1 cellular context compared by ENCODE assay signal in the genomic region with DNA sequence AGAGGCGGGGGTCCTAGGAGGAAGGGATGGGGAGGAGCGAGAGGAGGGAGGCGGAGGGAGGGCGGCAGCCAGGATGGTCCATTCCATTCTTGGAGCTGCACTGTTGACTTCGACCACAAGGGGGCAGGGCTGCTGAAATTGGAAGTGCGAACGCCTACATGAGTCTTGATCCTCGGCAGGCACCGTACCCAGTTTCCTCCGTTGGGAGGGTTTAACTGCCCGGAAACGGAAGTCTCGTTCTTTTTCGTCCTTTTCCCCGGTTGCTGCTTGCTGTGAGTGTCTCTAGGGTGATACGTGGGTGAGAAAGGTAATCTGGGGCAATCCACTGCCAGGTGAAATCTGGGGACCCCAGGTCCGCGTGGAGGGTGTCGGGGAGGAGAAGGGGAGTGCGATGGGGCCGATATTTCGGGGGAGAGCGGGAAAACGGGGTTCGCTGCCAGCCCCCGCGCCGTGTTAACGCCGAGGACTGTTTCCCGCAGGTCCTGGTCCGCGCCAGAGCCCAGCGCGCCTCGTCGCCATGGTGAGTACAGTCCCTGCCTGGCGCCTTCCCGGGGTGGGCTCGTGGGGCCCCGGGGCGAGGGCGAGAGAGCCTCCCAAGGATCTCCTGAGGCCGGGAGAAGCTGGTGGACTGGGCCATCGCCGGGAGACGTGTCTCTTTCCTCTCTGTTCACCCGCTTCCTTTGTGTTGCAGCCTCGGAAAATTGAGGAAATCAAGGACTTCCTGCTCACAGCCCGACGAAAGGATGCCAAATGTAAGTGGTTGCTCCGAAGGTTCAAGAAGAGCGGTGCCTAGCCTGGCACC.
TF ChIP-seq lines count a peak whose summit lies in the region.

A gene (plus strand): TSS at position 240 of the 802 bp plus-strand sequence. CDS start 278 bp downstream, at position 518.

TF ChIP-seq in K562, 482 proteins besides CTCF, POLR2A, EP300 and RAD21 (continued from another document and continues in another):
- TF ChIP-seq, protein P1, sequence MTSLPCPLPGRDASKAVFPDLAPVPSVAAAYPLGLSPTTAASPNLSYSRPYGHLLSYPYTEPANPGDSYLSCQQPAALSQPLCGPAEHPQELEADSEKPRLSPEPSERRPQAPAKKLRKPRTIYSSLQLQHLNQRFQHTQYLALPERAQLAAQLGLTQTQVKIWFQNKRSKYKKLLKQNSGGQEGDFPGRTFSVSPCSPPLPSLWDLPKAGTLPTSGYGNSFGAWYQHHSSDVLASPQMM (CRISPR knock-in tag; IDR thresholded peaks at IDR 0.05): no peak
- TF ChIP-seq ZBTB7A (IDR thresholded peaks at IDR 0.05; ENCODE audit: borderline replicate concordance, control insufficient read depth, low read depth, low read length) (0 out of 2 replicates have a peak, but pooled peaks have one; percentile 25), TBP (optimal IDR thresholded peaks at IDR 0.05; ENCODE audit: low read depth, low read length) (no peak), HCFC1 (IDR thresholded peaks at IDR 0.05; ENCODE audit: low read depth, low read length) (peak; percentile 82), SP2 (IDR thresholded peaks at IDR 0.05; ENCODE audit: extremely low read depth, low read depth, low read length, poor library complexity, severe bottlenecking) (peak; percentile 29), NFXL1 (CRISPR knock-in tag; IDR thresholded peaks at IDR 0.05) (no peak), ZNF644 (tag; IDR thresholded peaks at IDR 0.05; ENCODE audit: low read depth) (no peak), SREBF2 (CRISPR knock-in tag; IDR thresholded peaks at IDR 0.05) (no peak), PPARD (CRISPR knock-in tag; IDR thresholded peaks at IDR 0.05) (no peak), MCM7 (IDR thresholded peaks at IDR 0.05) (peak in 1 of 2 experiments; percentile 75; a peak in 1 of 4 replicates), SMARCE1 (IDR thresholded peaks at IDR 0.05) (0 out of 2 replicates have a peak, but pooled peaks have one; percentile 33), ZNF274 (IDR thresholded peaks at IDR 0.05; ENCODE audit: borderline replicate concordance, low read depth, low read length) (no peak), SP1 (CRISPR knock-in tag; IDR thresholded peaks at IDR 0.05) (peak; percentile 79), ZNF133 (CRISPR knock-in tag; IDR thresholded peaks at IDR 0.05) (no peak), MTA3 (IDR thresholded peaks at IDR 0.05; ENCODE audit: borderline replicate concordance) (peak; percentile 100), NCOR1 (IDR thresholded peaks at IDR 0.05) (peak; percentile 57), GABPB1 (CRISPR knock-in tag; IDR thresholded peaks at IDR 0.05) (peak; percentile 93), HEY1 (CRISPR knock-in tag; IDR thresholded peaks at IDR 0.05; ENCODE audit: borderline replicate concordance) (no peak), ZNF165 (CRISPR knock-in tag; IDR thresholded peaks at IDR 0.05; ENCODE audit: borderline replicate concordance) (no peak), ZNF384 (IDR thresholded peaks at IDR 0.05; ENCODE audit: low read depth, low read length) (no peak), POU5F1 (IDR thresholded peaks at IDR 0.05; ENCODE audit: borderline replicate concordance, low read depth, low read length, partially characterized antibody) (peak; percentile 99), BDP1 (IDR thresholded peaks at IDR 0.05; ENCODE audit: insufficient read depth, insufficient read length) (no peak), WHSC1 (IDR thresholded peaks at IDR 0.05; ENCODE audit: low read length) (no peak)
- TF ChIP-seq, protein P2, sequence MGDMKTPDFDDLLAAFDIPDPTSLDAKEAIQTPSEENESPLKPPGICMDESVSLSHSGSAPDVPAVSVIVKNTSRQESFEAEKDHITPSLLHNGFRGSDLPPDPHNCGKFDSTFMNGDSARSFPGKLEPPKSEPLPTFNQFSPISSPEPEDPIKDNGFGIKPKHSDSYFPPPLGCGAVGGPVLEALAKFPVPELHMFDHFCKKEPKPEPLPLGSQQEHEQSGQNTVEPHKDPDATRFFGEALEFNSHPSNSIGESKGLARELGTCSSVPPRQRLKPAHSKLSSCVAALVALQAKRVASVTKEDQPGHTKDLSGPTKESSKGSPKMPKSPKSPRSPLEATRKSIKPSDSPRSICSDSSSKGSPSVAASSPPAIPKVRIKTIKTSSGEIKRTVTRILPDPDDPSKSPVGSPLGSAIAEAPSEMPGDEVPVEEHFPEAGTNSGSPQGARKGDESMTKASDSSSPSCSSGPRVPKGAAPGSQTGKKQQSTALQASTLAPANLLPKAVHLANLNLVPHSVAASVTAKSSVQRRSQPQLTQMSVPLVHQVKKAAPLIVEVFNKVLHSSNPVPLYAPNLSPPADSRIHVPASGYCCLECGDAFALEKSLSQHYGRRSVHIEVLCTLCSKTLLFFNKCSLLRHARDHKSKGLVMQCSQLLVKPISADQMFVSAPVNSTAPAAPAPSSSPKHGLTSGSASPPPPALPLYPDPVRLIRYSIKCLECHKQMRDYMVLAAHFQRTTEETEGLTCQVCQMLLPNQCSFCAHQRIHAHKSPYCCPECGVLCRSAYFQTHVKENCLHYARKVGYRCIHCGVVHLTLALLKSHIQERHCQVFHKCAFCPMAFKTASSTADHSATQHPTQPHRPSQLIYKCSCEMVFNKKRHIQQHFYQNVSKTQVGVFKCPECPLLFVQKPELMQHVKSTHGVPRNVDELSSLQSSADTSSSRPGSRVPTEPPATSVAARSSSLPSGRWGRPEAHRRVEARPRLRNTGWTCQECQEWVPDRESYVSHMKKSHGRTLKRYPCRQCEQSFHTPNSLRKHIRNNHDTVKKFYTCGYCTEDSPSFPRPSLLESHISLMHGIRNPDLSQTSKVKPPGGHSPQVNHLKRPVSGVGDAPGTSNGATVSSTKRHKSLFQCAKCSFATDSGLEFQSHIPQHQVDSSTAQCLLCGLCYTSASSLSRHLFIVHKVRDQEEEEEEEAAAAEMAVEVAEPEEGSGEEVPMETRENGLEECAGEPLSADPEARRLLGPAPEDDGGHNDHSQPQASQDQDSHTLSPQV (IDR thresholded peaks at IDR 0.05): no peak
- TF ChIP-seq, protein P3, sequence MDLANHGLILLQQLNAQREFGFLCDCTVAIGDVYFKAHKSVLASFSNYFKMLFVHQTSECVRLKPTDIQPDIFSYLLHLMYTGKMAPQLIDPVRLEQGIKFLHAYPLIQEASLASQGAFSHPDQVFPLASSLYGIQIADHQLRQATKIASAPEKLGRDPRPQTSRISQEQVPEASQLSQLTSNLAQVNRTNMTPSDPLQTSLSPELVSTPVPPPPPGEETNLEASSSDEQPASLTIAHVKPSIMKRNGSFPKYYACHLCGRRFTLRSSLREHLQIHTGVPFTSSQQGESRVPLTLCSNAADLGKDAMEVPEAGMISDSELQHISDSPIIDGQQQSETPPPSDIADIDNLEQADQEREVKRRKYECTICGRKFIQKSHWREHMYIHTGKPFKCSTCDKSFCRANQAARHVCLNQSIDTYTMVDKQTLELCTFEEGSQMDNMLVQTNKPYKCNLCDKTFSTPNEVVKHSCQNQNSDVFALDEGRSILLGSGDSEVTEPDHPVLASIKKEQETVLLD (IDR thresholded peaks at IDR 0.05): no peak
- TF ChIP-seq, protein P4, sequence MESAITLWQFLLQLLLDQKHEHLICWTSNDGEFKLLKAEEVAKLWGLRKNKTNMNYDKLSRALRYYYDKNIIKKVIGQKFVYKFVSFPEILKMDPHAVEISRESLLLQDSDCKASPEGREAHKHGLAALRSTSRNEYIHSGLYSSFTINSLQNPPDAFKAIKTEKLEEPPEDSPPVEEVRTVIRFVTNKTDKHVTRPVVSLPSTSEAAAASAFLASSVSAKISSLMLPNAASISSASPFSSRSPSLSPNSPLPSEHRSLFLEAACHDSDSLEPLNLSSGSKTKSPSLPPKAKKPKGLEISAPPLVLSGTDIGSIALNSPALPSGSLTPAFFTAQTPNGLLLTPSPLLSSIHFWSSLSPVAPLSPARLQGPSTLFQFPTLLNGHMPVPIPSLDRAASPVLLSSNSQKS (CRISPR knock-in tag; IDR thresholded peaks at IDR 0.05): no peak
- TF ChIP-seq, protein P5, sequence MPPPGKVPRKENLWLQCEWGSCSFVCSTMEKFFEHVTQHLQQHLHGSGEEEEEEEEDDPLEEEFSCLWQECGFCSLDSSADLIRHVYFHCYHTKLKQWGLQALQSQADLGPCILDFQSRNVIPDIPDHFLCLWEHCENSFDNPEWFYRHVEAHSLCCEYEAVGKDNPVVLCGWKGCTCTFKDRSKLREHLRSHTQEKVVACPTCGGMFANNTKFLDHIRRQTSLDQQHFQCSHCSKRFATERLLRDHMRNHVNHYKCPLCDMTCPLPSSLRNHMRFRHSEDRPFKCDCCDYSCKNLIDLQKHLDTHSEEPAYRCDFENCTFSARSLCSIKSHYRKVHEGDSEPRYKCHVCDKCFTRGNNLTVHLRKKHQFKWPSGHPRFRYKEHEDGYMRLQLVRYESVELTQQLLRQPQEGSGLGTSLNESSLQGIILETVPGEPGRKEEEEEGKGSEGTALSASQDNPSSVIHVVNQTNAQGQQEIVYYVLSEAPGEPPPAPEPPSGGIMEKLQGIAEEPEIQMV (tag; conservative IDR thresholded peaks at IDR 0.05; ENCODE audit: low read depth): no peak
- TF ChIP-seq, protein P6, sequence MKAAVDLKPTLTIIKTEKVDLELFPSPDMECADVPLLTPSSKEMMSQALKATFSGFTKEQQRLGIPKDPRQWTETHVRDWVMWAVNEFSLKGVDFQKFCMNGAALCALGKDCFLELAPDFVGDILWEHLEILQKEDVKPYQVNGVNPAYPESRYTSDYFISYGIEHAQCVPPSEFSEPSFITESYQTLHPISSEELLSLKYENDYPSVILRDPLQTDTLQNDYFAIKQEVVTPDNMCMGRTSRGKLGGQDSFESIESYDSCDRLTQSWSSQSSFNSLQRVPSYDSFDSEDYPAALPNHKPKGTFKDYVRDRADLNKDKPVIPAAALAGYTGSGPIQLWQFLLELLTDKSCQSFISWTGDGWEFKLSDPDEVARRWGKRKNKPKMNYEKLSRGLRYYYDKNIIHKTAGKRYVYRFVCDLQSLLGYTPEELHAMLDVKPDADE (conservative IDR thresholded peaks at IDR 0.05; ENCODE audit: control insufficient read depth, low read depth, low read length): peak; percentile 44; the same call in 1 of the 2 replicates
- TF ChIP-seq, protein P7, sequence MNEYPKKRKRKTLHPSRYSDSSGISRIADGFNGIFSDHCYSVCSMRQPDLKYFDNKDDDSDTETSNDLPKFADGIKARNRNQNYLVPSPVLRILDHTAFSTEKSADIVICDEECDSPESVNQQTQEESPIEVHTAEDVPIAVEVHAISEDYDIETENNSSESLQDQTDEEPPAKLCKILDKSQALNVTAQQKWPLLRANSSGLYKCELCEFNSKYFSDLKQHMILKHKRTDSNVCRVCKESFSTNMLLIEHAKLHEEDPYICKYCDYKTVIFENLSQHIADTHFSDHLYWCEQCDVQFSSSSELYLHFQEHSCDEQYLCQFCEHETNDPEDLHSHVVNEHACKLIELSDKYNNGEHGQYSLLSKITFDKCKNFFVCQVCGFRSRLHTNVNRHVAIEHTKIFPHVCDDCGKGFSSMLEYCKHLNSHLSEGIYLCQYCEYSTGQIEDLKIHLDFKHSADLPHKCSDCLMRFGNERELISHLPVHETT (CRISPR knock-in tag; conservative IDR thresholded peaks at IDR 0.05 in 1 of 2, IDR thresholded peaks at IDR 0.05 in 1 of 2): peak in 1 of 2 experiments; percentile 57; a peak in 1 of 4 replicates
- TF ChIP-seq, protein P8, sequence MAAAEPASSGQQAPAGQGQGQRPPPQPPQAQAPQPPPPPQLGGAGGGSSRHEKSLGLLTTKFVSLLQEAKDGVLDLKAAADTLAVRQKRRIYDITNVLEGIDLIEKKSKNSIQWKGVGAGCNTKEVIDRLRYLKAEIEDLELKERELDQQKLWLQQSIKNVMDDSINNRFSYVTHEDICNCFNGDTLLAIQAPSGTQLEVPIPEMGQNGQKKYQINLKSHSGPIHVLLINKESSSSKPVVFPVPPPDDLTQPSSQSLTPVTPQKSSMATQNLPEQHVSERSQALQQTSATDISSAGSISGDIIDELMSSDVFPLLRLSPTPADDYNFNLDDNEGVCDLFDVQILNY (CRISPR knock-in tag; IDR thresholded peaks at IDR 0.05): no peak
- TF ChIP-seq, protein P9, sequence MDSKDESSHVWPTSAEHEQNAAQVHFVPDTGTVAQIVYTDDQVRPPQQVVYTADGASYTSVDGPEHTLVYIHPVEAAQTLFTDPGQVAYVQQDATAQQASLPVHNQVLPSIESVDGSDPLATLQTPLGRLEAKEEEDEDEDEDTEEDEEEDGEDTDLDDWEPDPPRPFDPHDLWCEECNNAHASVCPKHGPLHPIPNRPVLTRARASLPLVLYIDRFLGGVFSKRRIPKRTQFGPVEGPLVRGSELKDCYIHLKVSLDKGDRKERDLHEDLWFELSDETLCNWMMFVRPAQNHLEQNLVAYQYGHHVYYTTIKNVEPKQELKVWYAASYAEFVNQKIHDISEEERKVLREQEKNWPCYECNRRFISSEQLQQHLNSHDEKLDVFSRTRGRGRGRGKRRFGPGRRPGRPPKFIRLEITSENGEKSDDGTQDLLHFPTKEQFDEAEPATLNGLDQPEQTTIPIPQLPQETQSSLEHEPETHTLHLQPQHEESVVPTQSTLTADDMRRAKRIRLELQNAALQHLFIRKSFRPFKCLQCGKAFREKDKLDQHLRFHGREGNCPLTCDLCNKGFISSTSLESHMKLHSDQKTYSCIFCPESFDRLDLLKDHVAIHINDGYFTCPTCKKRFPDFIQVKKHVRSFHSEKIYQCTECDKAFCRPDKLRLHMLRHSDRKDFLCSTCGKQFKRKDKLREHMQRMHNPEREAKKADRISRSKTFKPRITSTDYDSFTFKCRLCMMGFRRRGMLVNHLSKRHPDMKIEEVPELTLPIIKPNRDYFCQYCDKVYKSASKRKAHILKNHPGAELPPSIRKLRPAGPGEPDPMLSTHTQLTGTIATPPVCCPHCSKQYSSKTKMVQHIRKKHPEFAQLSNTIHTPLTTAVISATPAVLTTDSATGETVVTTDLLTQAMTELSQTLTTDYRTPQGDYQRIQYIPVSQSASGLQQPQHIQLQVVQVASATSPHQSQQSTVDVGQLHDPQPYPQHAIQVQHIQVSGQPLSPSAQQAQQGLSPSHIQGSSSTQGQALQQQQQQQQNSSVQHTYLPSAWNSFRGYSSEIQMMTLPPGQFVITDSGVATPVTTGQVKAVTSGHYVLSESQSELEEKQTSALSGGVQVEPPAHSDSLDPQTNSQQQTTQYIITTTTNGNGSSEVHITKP (IDR thresholded peaks at IDR 0.05; ENCODE audit: partially characterized antibody): peak; percentile 93
- TF ChIP-seq, protein P10, sequence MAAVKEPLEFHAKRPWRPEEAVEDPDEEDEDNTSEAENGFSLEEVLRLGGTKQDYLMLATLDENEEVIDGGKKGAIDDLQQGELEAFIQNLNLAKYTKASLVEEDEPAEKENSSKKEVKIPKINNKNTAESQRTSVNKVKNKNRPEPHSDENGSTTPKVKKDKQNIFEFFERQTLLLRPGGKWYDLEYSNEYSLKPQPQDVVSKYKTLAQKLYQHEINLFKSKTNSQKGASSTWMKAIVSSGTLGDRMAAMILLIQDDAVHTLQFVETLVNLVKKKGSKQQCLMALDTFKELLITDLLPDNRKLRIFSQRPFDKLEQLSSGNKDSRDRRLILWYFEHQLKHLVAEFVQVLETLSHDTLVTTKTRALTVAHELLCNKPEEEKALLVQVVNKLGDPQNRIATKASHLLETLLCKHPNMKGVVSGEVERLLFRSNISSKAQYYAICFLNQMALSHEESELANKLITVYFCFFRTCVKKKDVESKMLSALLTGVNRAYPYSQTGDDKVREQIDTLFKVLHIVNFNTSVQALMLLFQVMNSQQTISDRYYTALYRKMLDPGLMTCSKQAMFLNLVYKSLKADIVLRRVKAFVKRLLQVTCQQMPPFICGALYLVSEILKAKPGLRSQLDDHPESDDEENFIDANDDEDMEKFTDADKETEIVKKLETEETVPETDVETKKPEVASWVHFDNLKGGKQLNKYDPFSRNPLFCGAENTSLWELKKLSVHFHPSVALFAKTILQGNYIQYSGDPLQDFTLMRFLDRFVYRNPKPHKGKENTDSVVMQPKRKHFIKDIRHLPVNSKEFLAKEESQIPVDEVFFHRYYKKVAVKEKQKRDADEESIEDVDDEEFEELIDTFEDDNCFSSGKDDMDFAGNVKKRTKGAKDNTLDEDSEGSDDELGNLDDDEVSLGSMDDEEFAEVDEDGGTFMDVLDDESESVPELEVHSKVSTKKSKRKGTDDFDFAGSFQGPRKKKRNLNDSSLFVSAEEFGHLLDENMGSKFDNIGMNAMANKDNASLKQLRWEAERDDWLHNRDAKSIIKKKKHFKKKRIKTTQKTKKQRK (IDR thresholded peaks at IDR 0.05; ENCODE audit: borderline replicate concordance, low read depth, low read length): no peak
